ENCODE assay signal across 8 cellular contexts in the genomic region with DNA sequence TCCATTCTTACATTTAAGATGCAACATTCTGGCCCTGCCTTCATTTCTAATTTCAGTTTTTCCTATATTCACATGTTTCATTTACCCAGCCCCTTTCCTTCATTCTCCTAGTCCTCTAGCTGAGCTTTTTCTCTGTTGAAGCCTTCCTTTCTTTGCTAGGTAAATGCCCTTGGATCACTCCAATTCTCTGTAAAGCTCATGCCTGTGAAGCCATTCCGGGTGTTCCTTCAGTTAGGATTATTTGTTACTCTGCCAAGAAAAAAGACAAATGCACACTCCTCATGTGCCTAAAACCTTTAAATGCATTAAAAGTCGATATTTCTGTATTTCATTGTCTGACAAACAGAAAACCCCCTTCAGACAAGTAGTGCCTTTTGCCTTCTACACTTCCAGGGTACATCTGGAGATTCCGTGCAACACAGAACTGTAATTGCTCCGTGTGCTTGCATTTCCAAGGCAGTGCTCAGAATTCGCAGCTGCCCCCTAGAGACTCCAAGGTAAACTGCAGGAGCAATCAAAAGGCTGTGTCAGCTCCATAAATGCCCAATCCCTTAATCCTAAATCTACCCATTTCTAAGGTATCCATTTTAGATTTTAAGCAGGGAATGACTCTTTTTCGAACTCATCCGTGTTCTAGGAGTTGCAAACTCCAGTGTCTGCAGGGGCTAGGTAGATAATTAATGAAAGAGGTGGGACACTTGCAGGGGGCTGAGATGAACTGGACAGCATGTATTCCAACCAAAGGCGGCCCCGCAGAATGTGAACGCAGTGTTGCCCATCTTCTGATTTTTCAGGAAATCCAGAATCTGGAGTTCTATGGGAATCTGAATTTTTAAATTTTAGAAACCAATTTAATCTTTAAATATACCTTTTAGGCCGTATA.
A peak's percentile ranks its signal among the peaks of the same experiment; 100 is the strongest.
DNase-seq lines count a peak whose midpoint lies in the region; ATAC-seq lines count a peak whose summit lies in the region.

No MANE protein-coding gene starts in this region.

- H3K4me3 ChIP-seq in H7 (ENCODE audit: insufficient read depth, low read depth, low read length) = no peak overlapping the region

- no peaks in the 10 kb centered on the region for H3K9me3 Mint-ChIP-seq in activated T-cell treated with anti-CD3 and anti-CD28 coated beads, Interleukin-2, amount 50 U/mL, for 72 hours

- intact Hi-C loops in head of caudate nucleus (cut with DNase I) = no loop called here
- intact Hi-C loops in posterior vena cava (cut with DNase I) = loop anchor here in 1 of 2 donors (10.0 kb wide), 1 partner anchor 386 kb away; no protein-coding TSS in a partner anchor

- no peaks in the 10 kb centered on the region for H3K36me3 Mint-ChIP-seq in activated T-cell treated with anti-CD3 and anti-CD28 coated beads, Interleukin-2, amount 50 U/mL, for 72 hours (ENCODE audit: insufficient read depth in 2 of 2)

- DNase-seq in NCI-H1417 (lab: John Stamatoyannopoulos, UW) (peak; percentile 45 to 81 (median 77)), NCI-H1417 treated with DMSO at 0.1 percent for 48 hours (lab: John Stamatoyannopoulos, UW) (no peak), H7 (peak; percentile 15), NCI-H1694 (lab: John Stamatoyannopoulos, UW) (peak; percentile 80), head of caudate nucleus (peak in 41 of 42 donors; percentile 15 to 86 (median 63)), posterior vena cava (ENCODE audit: low spot score) (peak; percentile 76)
- DNase-seq in activated T-cell treated with anti-CD3 and anti-CD28 coated beads, Interleukin-2, amount 50 U/mL, for 72 hours = peak; percentile 15 to 17

- no peak overlapping the region for H3K27ac Mint-ChIP-seq in activated T-cell treated with anti-CD3 and anti-CD28 coated beads, Interleukin-2, amount 50 U/mL, for 72 hours

- peaks cover 25% of the 10 kb centered on the region for H3K27me3 Mint-ChIP-seq in activated T-cell treated with anti-CD3 and anti-CD28 coated beads, Interleukin-2, amount 50 U/mL, for 72 hours (ENCODE audit: low read depth)

- no peaks in the 10 kb centered on the region for H3K36me3 ChIP-seq in H7 (replicated peaks; ENCODE audit: control insufficient read depth, insufficient read depth, low read length)

- no peaks in the 10 kb centered on the region for H3K4me1 Mint-ChIP-seq in activated T-cell treated with anti-CD3 and anti-CD28 coated beads, Interleukin-2, amount 50 U/mL, for 72 hours (ENCODE audit: low read depth)

- no peak overlapping the region for H3K4me3 Mint-ChIP-seq in activated T-cell treated with anti-CD3 and anti-CD28 coated beads, Interleukin-2, amount 50 U/mL, for 72 hours

- H3K27me3 ChIP-seq in H7 (ENCODE audit: control insufficient read depth, insufficient read depth, low read length) = no peaks in the 10 kb centered on the region

- ATAC-seq in activated T-cell treated with anti-CD3 and anti-CD28 coated beads, Interleukin-2, amount 50 U/mL, for 72 hours (replicated peaks in 1 of 2) = peak in 1 of 2 donors; percentile 38
- no peak for ATAC-seq in GM21423 (IDR thresholded peaks at IDR 0.05; ENCODE audit: unreplicated experiment)
